In the genomic region with DNA sequence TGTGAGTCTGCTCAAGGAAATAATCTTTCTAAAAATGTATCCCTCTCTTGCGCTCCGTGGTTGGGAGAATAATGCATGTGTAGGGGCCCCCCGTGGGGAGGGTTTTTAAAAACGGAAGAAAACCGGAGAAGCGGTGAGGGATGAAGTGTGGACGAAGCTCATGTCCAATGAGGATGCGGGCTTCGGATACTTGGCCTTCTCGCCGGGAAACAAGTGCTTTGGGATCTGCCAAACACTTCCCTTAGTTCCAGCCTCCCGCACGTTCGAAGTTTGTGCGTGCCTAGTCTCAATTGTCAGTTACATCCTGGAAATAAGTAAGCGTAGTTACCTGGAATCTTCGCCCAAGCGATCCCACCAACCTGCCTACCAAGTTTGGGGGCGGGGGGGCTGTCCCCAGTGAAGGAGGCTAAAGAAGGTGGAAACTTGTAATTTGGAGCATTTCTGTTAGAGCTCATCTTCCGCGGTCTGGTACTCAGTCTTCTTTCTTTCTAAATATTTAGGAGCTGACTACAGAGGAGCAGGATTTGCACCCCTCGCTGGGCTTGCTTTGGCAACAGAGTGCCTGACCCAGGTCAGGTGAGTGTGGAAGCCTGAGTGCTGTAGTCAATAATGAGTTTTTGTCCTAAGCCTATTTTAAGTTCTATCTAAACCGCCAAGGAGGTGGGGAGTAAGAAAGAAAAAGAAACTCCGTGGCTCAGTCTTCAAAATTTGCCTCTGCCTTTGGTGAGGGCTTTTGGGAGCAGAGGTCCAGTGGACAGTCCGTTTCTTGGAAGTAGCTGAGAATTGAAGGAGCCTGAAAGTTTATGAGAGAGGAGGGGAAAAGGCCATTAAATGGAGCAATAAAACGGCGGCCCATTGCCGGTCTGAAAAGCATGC, we compare ENCODE assay signal across 8 cellular contexts. TPM values are rescaled to one million over a fixed set of nuclear protein-coding genes. Genes with fewer than 3 reads are reported as not detected.
A peak's percentile ranks its signal among the peaks of the same experiment; 100 is the strongest.
DNase-seq lines count a peak whose midpoint lies in the region; TF ChIP-seq lines count a peak whose summit lies in the region.

No MANE protein-coding gene starts in this region.

- H3K4me3 Mint-ChIP-seq in Calu3 (ENCODE audit: low read depth, unreplicated experiment): peak overlapping the region; percentile 74
- peak overlapping the region; percentile 97 for H3K4me3 Mint-ChIP-seq in activated naive CD8-positive, alpha-beta T cell

- peak overlapping the region; percentile 85 to 87 for H3K4me3 ChIP-seq in right atrium auricular region

- no peaks in the 10 kb centered on the region for H3K9me3 Mint-ChIP-seq in Calu3 (ENCODE audit: low read depth, unreplicated experiment)
- no peaks in the 10 kb centered on the region for H3K9me3 Mint-ChIP-seq in activated naive CD8-positive, alpha-beta T cell (ENCODE audit: low read depth)

- no peaks in the 10 kb centered on the region for H3K9me3 ChIP-seq in right atrium auricular region

- no peak for TF ChIP-seq CTCF in Calu3 (IDR thresholded peaks at IDR 0.05; ENCODE audit: unreplicated experiment)
- TF ChIP-seq CTCF in right atrium auricular region (IDR thresholded peaks at IDR 0.05): no peak

- no TSS peak for BruUV-seq in Calu3 (replicated peaks; lab: Mats Ljungman, UMichigan)

- H3K4me1 Mint-ChIP-seq in Calu3 (ENCODE audit: low read depth, unreplicated experiment): peaks cover 7% of the 10 kb centered on the region
- peaks cover 48% of the 10 kb centered on the region for H3K4me1 Mint-ChIP-seq in activated naive CD8-positive, alpha-beta T cell (ENCODE audit: low read depth)

- CTCF ChIA-PET in Calu3 (lab: Charles Lee): interaction anchor here (0.6 to 1.6 kb wide), 2 partner anchors 14 to 27 kb away, joined by 4 to 7 read pairs; a partner anchor contains a TSS

- DNase-seq in Calu3: no peak
- DNase-seq in LHCN-M2 (ENCODE audit: low read depth): peak; percentile 14
- DNase-seq in right atrium auricular region (ENCODE audit: low spot score): peak; percentile 65
- peak; percentile 28 for DNase-seq in retina
- no peak for DNase-seq in SHP77 treated with DMSO at 0.1 percent for 48 hours (lab: John Stamatoyannopoulos, UW)
- DNase-seq in SW480 (ENCODE audit: low spot score): no peak
- no peak for DNase-seq in GOT3 (lab: John Stamatoyannopoulos, UW)

- intact Hi-C loops in Calu3 (cut with micrococcal nuclease; ENCODE audit: unreplicated experiment): loop anchor here (5.0 kb wide), 1 partner anchor 137 kb away; no protein-coding TSS in a partner anchor

- no peaks in the 10 kb centered on the region for H3K27me3 ChIP-seq in right atrium auricular region

- H3K36me3 Mint-ChIP-seq in Calu3 (ENCODE audit: insufficient read depth, unreplicated experiment): peaks cover 19% of the 10 kb centered on the region
- H3K36me3 Mint-ChIP-seq in activated naive CD8-positive, alpha-beta T cell: peaks cover 8% of the 10 kb centered on the region

- H3K27ac Mint-ChIP-seq in Calu3 (ENCODE audit: unreplicated experiment): no peak overlapping the region
- peak overlapping the region; percentile 91 for H3K27ac Mint-ChIP-seq in activated naive CD8-positive, alpha-beta T cell

- H3K4me1 ChIP-seq in right atrium auricular region: peaks cover 0 to 35% of the 10 kb centered on the region in 2 donors

- peaks cover 57% of the 10 kb centered on the region for H3K27me3 Mint-ChIP-seq in Calu3 (ENCODE audit: unreplicated experiment)
- no peaks in the 10 kb centered on the region for H3K27me3 Mint-ChIP-seq in activated naive CD8-positive, alpha-beta T cell

- H3K27ac ChIP-seq in right atrium auricular region: peak overlapping the region; percentile 92

- no peaks in the 10 kb centered on the region for H3K36me3 ChIP-seq in right atrium auricular region

RNA-seq across cellular contexts. Expression of a gene that starts 1.0 kb away (rescaled TPM):
- 4.2 and 6.2 TPM in 2 replicates for total RNA-seq in Calu3 (2022)
- total RNA-seq in LHCN-M2 (2014; rRNA removed): 27.6 and 36.4 TPM in 2 replicates
- 1.8 TPM for polyA plus RNA-seq in LHCN-M2 (2012)
- total RNA-seq in right atrium auricular region: 10 to 100 TPM; 36.7 to 42.5 TPM

RNA-seq across cellular contexts. Expression of a gene that starts 27.1 kb away (rescaled TPM):
- total RNA-seq in Calu3 (2022) (24.8 and 31.8 TPM in 2 replicates), LHCN-M2 (2014; rRNA removed) (78.2 and 81.4 TPM in 2 replicates), right atrium auricular region (10 to 100 TPM; 12.1 to 22.6 TPM)
- polyA plus RNA-seq in LHCN-M2 (2012): 26.6 TPM

Comparison
In these comparisons a context has a peak if more than half of its experiments do, and no peak if none do; other contexts are left out.
1. DNase-seq: peak in LHCN-M2 (single experiment), right atrium auricular region (single experiment) and retina (single experiment); none in Calu3 (single experiment), SHP77 treated with DMSO at 0.1 percent for 48 hours (single experiment), SW480 (single experiment) and GOT3 (single experiment).